ENCODE assay signal across 20 cellular contexts in the genomic region with DNA sequence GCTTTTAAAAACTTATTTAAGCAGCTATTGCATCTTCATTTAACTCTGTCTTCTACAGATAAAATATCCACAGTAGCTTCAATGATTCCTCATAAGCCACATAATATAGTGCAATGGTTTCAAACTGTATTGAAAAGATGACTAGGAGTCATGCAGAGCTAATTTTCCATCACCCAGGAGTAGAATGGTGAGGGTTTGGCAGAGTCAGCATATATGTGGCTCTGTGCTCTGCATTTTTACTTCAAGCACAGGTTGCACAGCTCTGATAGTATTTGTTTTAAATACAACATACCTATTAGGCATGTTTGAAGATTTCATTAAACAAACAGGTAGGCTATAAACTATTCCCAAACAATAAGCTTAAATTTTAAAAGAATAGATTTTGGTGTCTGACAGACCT.
A peak's percentile ranks its signal among the peaks of the same experiment; 100 is the strongest.
DNase-seq lines count a peak whose midpoint lies in the region; ATAC-seq, FAIRE-seq and TF ChIP-seq lines count a peak whose summit lies in the region.
"Had no signal": no experiment of that assay in that cellular context is flagged by ENCODE, and none has a peak within 500 bp of the region (broad histone marks: within the 10 kb centered on the region; RNA-seq: fewer than 3 reads in every experiment).

No MANE protein-coding gene starts in this region.

- H3K27ac ChIP-seq in HepG2 (ENCODE audit: extremely low read length, insufficient read depth, low read length) (no peak overlapping the region), right lobe of liver (no peak overlapping the region)
- H3K27ac ChIP-seq: 22Rv1; A549; BLaER1 treated with 17β-estradiol and CSF1 and Interleukin-3, amounts not matched to agents 10 nM and 100 nM; C4-2B had no signal

- TF ChIP-seq RAD21 in HepG2 (CRISPR knock-in tag; IDR thresholded peaks at IDR 0.05), result no peak

- no peak overlapping the region for H3K9ac ChIP-seq in HepG2 (ENCODE audit: insufficient read depth, low read depth, low read length)
- H3K9ac ChIP-seq: BLaER1 treated with 17β-estradiol and CSF1 and Interleukin-3, amounts not matched to agents 10 nM and 100 nM had no signal

- H3K4me1 ChIP-seq in HepG2 (ENCODE audit: insufficient read depth, low read length) (no peaks in the 10 kb centered on the region), right lobe of liver (no peaks in the 10 kb centered on the region)
- H3K4me1 ChIP-seq: A549; BLaER1 treated with 17β-estradiol and CSF1 and Interleukin-3, amounts not matched to agents 10 nM and 100 nM; Caco-2 had no signal

- no TSS peak for BruUV-seq in HepG2 (replicated peaks; lab: Mats Ljungman, UMichigan)

- in situ Hi-C loops in HepG2 (cut with HindIII; ENCODE audit: extremely low pct_ligation_motif_present, low pct_unique_long_range_greater_than_20kb), result no loop called here

- intact Hi-C loops in HepG2 (cut with micrococcal nuclease; ENCODE audit: unreplicated experiment) (no loop called here), right lobe of liver (cut with DNase I) (no loop called here)

- TF ChIP-seq CTCF in HepG2 (CRISPR knock-in tag; IDR thresholded peaks at IDR 0.05) (no peak), right lobe of liver (IDR thresholded peaks at IDR 0.05) (no peak)

- no peak for TF ChIP-seq POLR2A in HepG2 (IDR thresholded peaks at IDR 0.05; ENCODE audit: insufficient read depth in 1 of 2, low read depth in 2 of 2, low read length in 2 of 2)
- TF ChIP-seq POLR2A in right lobe of liver (IDR thresholded peaks at IDR 0.05), result no peak

- no peak for FAIRE-seq in HepG2 (lab: Jason Lieb, UNC)
- FAIRE-seq: A549, D721Med, G401.6, GM12891 had no signal

- CTCF ChIA-PET in HepG2 (lab: Yijun Ruan, JAX; ENCODE audit: low intra/inter-chr PET ratio, low total read pairs), result no interaction called here

- ATAC-seq in HepG2 (no peak), right lobe of liver (no peak)
- ATAC-seq: A549; CD8-positive, alpha-beta T cell had no signal

- no peak overlapping the region for H3K4me3 ChIP-seq in HepG2 (replicated peaks in 1 of 3; ENCODE audit: insufficient read depth in 1 of 3, low read depth in 2 of 3, low read length in 3 of 3)
- H3K4me3 ChIP-seq in right lobe of liver, result no peak overlapping the region
- H3K4me3 ChIP-seq: A549; BLaER1 treated with 17β-estradiol and CSF1 and Interleukin-3, amounts not matched to agents 10 nM and 100 nM had no signal

- no peak overlapping the region for H2AFZ ChIP-seq in HepG2 (ENCODE audit: low read length)

- no peaks in the 10 kb centered on the region for H3K27me3 ChIP-seq in HepG2 (ENCODE audit: control insufficient read depth in 1 of 2, insufficient read depth in 2 of 2, low read length in 2 of 2)
- no peaks in the 10 kb centered on the region for H3K27me3 ChIP-seq in right lobe of liver
- H3K27me3 ChIP-seq: BLaER1 treated with 17β-estradiol and CSF1 and Interleukin-3, amounts not matched to agents 10 nM and 100 nM had no signal

- H4K20me1 ChIP-seq in HepG2 (ENCODE audit: insufficient read depth, low read length), result no peaks in the 10 kb centered on the region
- H4K20me1 ChIP-seq: BLaER1 treated with 17β-estradiol and CSF1 and Interleukin-3, amounts not matched to agents 10 nM and 100 nM had no signal

- H3K4me2 ChIP-seq in HepG2 (ENCODE audit: low read depth, low read length), result no peak overlapping the region
- H3K4me2 ChIP-seq: A549; BLaER1 treated with 17β-estradiol and CSF1 and Interleukin-3, amounts not matched to agents 10 nM and 100 nM had no signal

- TF ChIP-seq EP300 in HepG2 (IDR thresholded peaks at IDR 0.05; ENCODE audit: low read depth in 2 of 2, low read length in 2 of 2) (no peak), HepG2 (CRISPR knock-in tag; IDR thresholded peaks at IDR 0.05; ENCODE audit: borderline replicate concordance) (no peak)

- peaks cover 83% of the 10 kb centered on the region for H3K9me3 ChIP-seq in HepG2 (ENCODE audit: low read length)
- H3K9me3 ChIP-seq in right lobe of liver, result no peaks in the 10 kb centered on the region
- H3K9me3 ChIP-seq: A549; BLaER1 treated with 17β-estradiol and CSF1 and Interleukin-3, amounts not matched to agents 10 nM and 100 nM; Caco-2 had no signal

- H3K36me3 ChIP-seq in HepG2 (replicated peaks in 1 of 2; ENCODE audit: control insufficient read depth in 1 of 2, insufficient read depth in 2 of 2, low read length in 2 of 2) (no peaks in the 10 kb centered on the region), right lobe of liver (no peaks in the 10 kb centered on the region)
- H3K36me3 ChIP-seq: BLaER1 treated with 17β-estradiol and CSF1 and Interleukin-3, amounts not matched to agents 10 nM and 100 nM had no signal

- POLR2A ChIA-PET in HepG2 (lab: Yijun Ruan, JAX), result no interaction called here

- no peaks in the 10 kb centered on the region for H3K79me2 ChIP-seq in HepG2 (ENCODE audit: insufficient read depth, low read length)

- DNase-seq in DMS153 (lab: John Stamatoyannopoulos, UW) (peak; percentile 9), DMS153 treated with DMSO at 0.1 percent for 48 hours (lab: John Stamatoyannopoulos, UW; ENCODE audit: unreplicated experiment) (no peak), NCI-H2081 (lab: John Stamatoyannopoulos, UW) (peak; percentile 24 to 74), NCI-H2081 treated with DMSO at 0.1 percent for 48 hours (lab: John Stamatoyannopoulos, UW) (no peak), HepG2 (ENCODE audit: low spot score) (no peak), right lobe of liver (no peak)
- DNase-seq: AML-193; Caco-2; Calu3; CD4-positive, alpha-beta T cell; CD8-positive, alpha-beta T cell; DMS79 treated with DMSO at 0.1 percent for 48 hours; GF-D8 had no signal

TF ChIP-seq in HepG2, 621 proteins besides CTCF, POLR2A, EP300 and RAD21:
- TF ChIP-seq ZNF543 (CRISPR knock-in tag; IDR thresholded peaks at IDR 0.05) (no peak), MAFK (conservative IDR thresholded peaks at IDR 0.05 in 1 of 2, IDR thresholded peaks at IDR 0.05 in 1 of 2; ENCODE audit: low read length in 2 of 2) (peak; percentile 59 to 77; a peak in 3 of 4 replicates), MAFF (IDR thresholded peaks at IDR 0.05; ENCODE audit: low read depth, low read length) (peak; percentile 66)
TF ChIP-seq in HepG2: peak in this region for 2.

Comparison
In these comparisons a context has a peak if more than half of its experiments do, and no peak if none do; other contexts are left out.
1. DNase-seq: peak in DMS153 (single experiment) and NCI-H2081 (2 of 2); none in DMS153 treated with DMSO at 0.1 percent for 48 hours (single experiment), NCI-H2081 treated with DMSO at 0.1 percent for 48 hours (single experiment), HepG2 (single experiment) and right lobe of liver (0 of 3).